Comparison of ENCODE assay signal across 1 cellular context in genomic region chr22:20607157-20607907, GRCh38.
TF ChIP-seq lines count a peak whose summit lies in the region.

No MANE protein-coding gene starts in this region.

TF ChIP-seq in HepG2, 621 proteins besides CTCF, POLR2A, EP300 and RAD21 (continued from another document):
- TF ChIP-seq ZBTB34 (CRISPR knock-in tag; IDR thresholded peaks at IDR 0.05) (no peak), ZSCAN20 (CRISPR knock-in tag; IDR thresholded peaks at IDR 0.05; ENCODE audit: borderline replicate concordance) (no peak)
TF ChIP-seq in HepG2: peak in this region for 0.
